In genomic region chrX:135423173-135423864, GRCh38 we compare ENCODE assay signal across 8 cellular contexts. TPM values are rescaled to one million over a fixed set of nuclear protein-coding genes. Genes with fewer than 3 reads are reported as not detected.
DNase-seq lines count a peak whose midpoint lies in the region; ATAC-seq and TF ChIP-seq lines count a peak whose summit lies in the region.
"Not testable (repeated sequence)": the region's sequence is repeated elsewhere in the genome, so short reads cannot be mapped to it uniquely, and the experiment has no call there.

No MANE protein-coding gene starts in this region.

- not testable (repeated sequence) for H4K20me1 ChIP-seq in neural cell (ENCODE audit: insufficient read depth)

- DNase-seq in CD4-positive, alpha-beta memory T cell; activated CD8-positive, alpha-beta T cell treated with anti-CD3 and anti-CD28 coated beads, Interleukin-2, amount 10 ng/mL, durations not matched to agents 7 days and 5 days; activated naive CD8-positive, alpha-beta T cell treated with anti-CD3 and anti-CD28 coated beads, Interleukin-2, amount 50 U/mL, for 24 hours; effector memory CD8-positive, alpha-beta T cell; stimulated activated naive CD8-positive, alpha-beta T cell treated with anti-CD3 and anti-CD28 coated beads, Interleukin-15, amount 100 ng/mL, for 72 hours: not testable (repeated sequence)

- not testable (repeated sequence) for H3K9me3 Mint-ChIP-seq in CD4-positive, alpha-beta memory T cell; activated CD8-positive, alpha-beta T cell treated with anti-CD3 and anti-CD28 coated beads, Interleukin-2, amount 10 ng/mL, durations not matched to agents 7 days and 5 days (ENCODE audit: insufficient read depth); activated naive CD8-positive, alpha-beta T cell treated with anti-CD3 and anti-CD28 coated beads, Interleukin-2, amount 50 U/mL, for 24 hours; effector memory CD8-positive, alpha-beta T cell; stimulated activated naive CD8-positive, alpha-beta T cell treated with anti-CD3 and anti-CD28 coated beads, Interleukin-15, amount 100 ng/mL, for 72 hours

- H3K4me3 Mint-ChIP-seq in CD4-positive, alpha-beta memory T cell, result peak overlapping the region in 5 of 8 donors; percentile 22 to 75 (median 67)
- H3K4me3 Mint-ChIP-seq in activated CD8-positive, alpha-beta T cell treated with anti-CD3 and anti-CD28 coated beads, Interleukin-2, amount 10 ng/mL, durations not matched to agents 7 days and 5 days, result peak overlapping the region; percentile 42
- peak overlapping the region; percentile 34 for H3K4me3 Mint-ChIP-seq in activated naive CD8-positive, alpha-beta T cell treated with anti-CD3 and anti-CD28 coated beads, Interleukin-2, amount 50 U/mL, for 24 hours
- peak overlapping the region; percentile 33 to 46 for H3K4me3 Mint-ChIP-seq in effector memory CD8-positive, alpha-beta T cell
- H3K4me3 Mint-ChIP-seq in stimulated activated naive CD8-positive, alpha-beta T cell treated with anti-CD3 and anti-CD28 coated beads, Interleukin-15, amount 100 ng/mL, for 72 hours, result peak overlapping the region; percentile 29 to 66

- intact Hi-C loops in CD4-positive, alpha-beta memory T cell (cut with micrococcal nuclease), result loop anchor here (5.0 kb wide), 1 partner anchor 126 kb away; no protein-coding TSS in a partner anchor

- not testable (repeated sequence) for H3K27ac Mint-ChIP-seq in CD4-positive, alpha-beta memory T cell; activated CD8-positive, alpha-beta T cell treated with anti-CD3 and anti-CD28 coated beads, Interleukin-2, amount 10 ng/mL, durations not matched to agents 7 days and 5 days; activated naive CD8-positive, alpha-beta T cell treated with anti-CD3 and anti-CD28 coated beads, Interleukin-2, amount 50 U/mL, for 24 hours; stimulated activated naive CD8-positive, alpha-beta T cell treated with anti-CD3 and anti-CD28 coated beads, Interleukin-15, amount 100 ng/mL, for 72 hours
- peak overlapping the region in 1 of 2 donors; percentile 76 for H3K27ac Mint-ChIP-seq in effector memory CD8-positive, alpha-beta T cell

- not testable (repeated sequence) for H3K9me3 ChIP-seq in CD4-positive, alpha-beta memory T cell (ENCODE audit: control insufficient read depth in 1 of 2, low read length in 2 of 2); HUES6 (ENCODE audit: control insufficient read depth, insufficient read depth, low read depth, low read length); iPS-18c (ENCODE audit: control insufficient read depth, insufficient read depth, low read length); neural cell (ENCODE audit: low read length)

- not testable (repeated sequence) for H3K36me3 ChIP-seq in CD4-positive, alpha-beta memory T cell (ENCODE audit: insufficient read depth, low read length); HUES6 (ENCODE audit: control insufficient read depth, insufficient read depth, low read length); neural cell (ENCODE audit: insufficient read depth, low read length)

- not testable (repeated sequence) for H3K27me3 ChIP-seq in CD4-positive, alpha-beta memory T cell (ENCODE audit: insufficient read depth, low read length); HUES6 (ENCODE audit: control insufficient read depth, insufficient read depth, low read length); neural cell (ENCODE audit: insufficient read depth, low read depth, low read length)

- H3K27me3 Mint-ChIP-seq in CD4-positive, alpha-beta memory T cell; activated CD8-positive, alpha-beta T cell treated with anti-CD3 and anti-CD28 coated beads, Interleukin-2, amount 10 ng/mL, durations not matched to agents 7 days and 5 days (ENCODE audit: low read depth); activated naive CD8-positive, alpha-beta T cell treated with anti-CD3 and anti-CD28 coated beads, Interleukin-2, amount 50 U/mL, for 24 hours; effector memory CD8-positive, alpha-beta T cell; stimulated activated naive CD8-positive, alpha-beta T cell treated with anti-CD3 and anti-CD28 coated beads, Interleukin-15, amount 100 ng/mL, for 72 hours: not testable (repeated sequence)

- not testable (repeated sequence) for TF ChIP-seq CTCF in neural cell (IDR thresholded peaks at IDR 0.05; ENCODE audit: poor library complexity, severe bottlenecking)

- H2AFZ ChIP-seq in neural cell (ENCODE audit: low read depth, low read length), result not testable (repeated sequence)

- not testable (repeated sequence) for H3F3A ChIP-seq in neural cell (ENCODE audit: insufficient read depth, low read length, poor library complexity, severe bottlenecking)

- not testable (repeated sequence) for H3K27ac ChIP-seq in CD4-positive, alpha-beta memory T cell (ENCODE audit: low read depth, low read length); HUES6 (ENCODE audit: low read depth, low read length); neural cell (ENCODE audit: low read length)

- not testable (repeated sequence) for H3K9me2 ChIP-seq in neural cell (ENCODE audit: insufficient read depth, low read length)

- not testable (repeated sequence) for H3K4me1 ChIP-seq in CD4-positive, alpha-beta memory T cell (ENCODE audit: insufficient read depth, low read length)
- peaks cover 35% of the 10 kb centered on the region for H3K4me1 ChIP-seq in HUES6 (ENCODE audit: control insufficient read depth, insufficient read depth, low read length)

- not testable (repeated sequence) for H3K4me2 ChIP-seq in neural cell (ENCODE audit: low read length)

- ATAC-seq in activated CD8-positive, alpha-beta T cell treated with anti-CD3 and anti-CD28 coated beads, Interleukin-2, amount 10 ng/mL, durations not matched to agents 7 days and 5 days; activated naive CD8-positive, alpha-beta T cell treated with anti-CD3 and anti-CD28 coated beads, Interleukin-2, amount 50 U/mL, for 24 hours; effector memory CD8-positive, alpha-beta T cell (replicated peaks); stimulated activated naive CD8-positive, alpha-beta T cell treated with anti-CD3 and anti-CD28 coated beads, Interleukin-15, amount 100 ng/mL, for 72 hours: not testable (repeated sequence)

- CTCF ChIA-PET in CD4-positive, alpha-beta memory T cell (lab: Charles Lee; ENCODE audit: partially characterized antibody); activated CD8-positive, alpha-beta T cell treated with anti-CD3 and anti-CD28 coated beads, Interleukin-2, amount 10 ng/mL, durations not matched to agents 7 days and 5 days (lab: Charles Lee): not testable (repeated sequence)

- TF ChIP-seq RAD21 in neural cell (conservative IDR thresholded peaks at IDR 0.05), result not testable (repeated sequence)

- not testable (repeated sequence) for TF ChIP-seq EP300 in neural cell (conservative IDR thresholded peaks at IDR 0.05; ENCODE audit: poor library complexity, severe bottlenecking)

- not testable (repeated sequence) for H3K4me3 ChIP-seq in CD4-positive, alpha-beta memory T cell (ENCODE audit: low read length in 2 of 2)
- H3K4me3 ChIP-seq in HUES6 (ENCODE audit: low read depth, low read length) (peak overlapping the region; percentile 73), iPS-18c (ENCODE audit: insufficient read depth, low read depth, low read length) (peak overlapping the region; percentile 50), neural cell (ENCODE audit: low read length) (peak overlapping the region; percentile 65)

- H3K36me3 Mint-ChIP-seq in CD4-positive, alpha-beta memory T cell; activated CD8-positive, alpha-beta T cell treated with anti-CD3 and anti-CD28 coated beads, Interleukin-2, amount 10 ng/mL, durations not matched to agents 7 days and 5 days (ENCODE audit: low read depth); activated naive CD8-positive, alpha-beta T cell treated with anti-CD3 and anti-CD28 coated beads, Interleukin-2, amount 50 U/mL, for 24 hours (ENCODE audit: low read depth); effector memory CD8-positive, alpha-beta T cell (ENCODE audit: insufficient read depth): not testable (repeated sequence)

- H3K9ac ChIP-seq in HUES6 (ENCODE audit: low read length), result peak overlapping the region; percentile 42
- H3K9ac ChIP-seq in neural cell (ENCODE audit: low read length), result not testable (repeated sequence)

- POLR2A ChIA-PET in CD4-positive, alpha-beta memory T cell (lab: Charles Lee; ENCODE audit: partially characterized antibody); activated CD8-positive, alpha-beta T cell treated with anti-CD3 and anti-CD28 coated beads, Interleukin-2, amount 10 ng/mL, durations not matched to agents 7 days and 5 days (lab: Charles Lee): not testable (repeated sequence)

- peaks cover 5 to 13% (median 6%) of the 10 kb centered on the region in 4 donors for H3K4me1 Mint-ChIP-seq in CD4-positive, alpha-beta memory T cell
- H3K4me1 Mint-ChIP-seq in activated CD8-positive, alpha-beta T cell treated with anti-CD3 and anti-CD28 coated beads, Interleukin-2, amount 10 ng/mL, durations not matched to agents 7 days and 5 days (ENCODE audit: low read depth); activated naive CD8-positive, alpha-beta T cell treated with anti-CD3 and anti-CD28 coated beads, Interleukin-2, amount 50 U/mL, for 24 hours; effector memory CD8-positive, alpha-beta T cell (ENCODE audit: low read depth in 2 of 2): not testable (repeated sequence)
- peaks cover 10% of the 10 kb centered on the region for H3K4me1 Mint-ChIP-seq in stimulated activated naive CD8-positive, alpha-beta T cell treated with anti-CD3 and anti-CD28 coated beads, Interleukin-15, amount 100 ng/mL, for 72 hours

- not testable (repeated sequence) for H3K79me2 ChIP-seq in neural cell (replicated peaks; ENCODE audit: insufficient read depth, low read length)

RNA-seq across cellular contexts. Expression of gene SMIM10L2A, which starts 1.6 kb away (rescaled TPM):
- total RNA-seq in CD4-positive, alpha-beta memory T cell, result 1 to 10 TPM; 2.8 to 3.1 TPM
- under 1 TPM; 0.06 to 0.25 TPM for polyA plus RNA-seq in CD4-positive, alpha-beta memory T cell
- under 1 TPM; 0.58 to 0.65 TPM for total RNA-seq in activated CD8-positive, alpha-beta T cell treated with anti-CD3 and anti-CD28 coated beads, Interleukin-2, amount 10 ng/mL, durations not matched to agents 7 days and 5 days
- polyA plus RNA-seq in neural cell, result 4.7 and 5.4 TPM in 2 replicates
- 10.0 and 11.7 TPM in 2 replicates for polyA minus RNA-seq in neural cell
